In genomic region chr7:868189-868486, GRCh38 we compare ENCODE assay signal across 13 cellular contexts. TPM values are rescaled to one million over a fixed set of nuclear protein-coding genes. Genes with fewer than 3 reads are reported as not detected.
DNase-seq lines count a peak whose midpoint lies in the region; ATAC-seq, FAIRE-seq and TF ChIP-seq lines count a peak whose summit lies in the region.
"Had no signal": no experiment of that assay in that cellular context is flagged by ENCODE, and none has a peak within 500 bp of the region (broad histone marks: within the 10 kb centered on the region; RNA-seq: fewer than 3 reads in every experiment).

No MANE protein-coding gene starts in this region.

- H2AFZ ChIP-seq in osteoblast (ENCODE audit: low read length) = no peak overlapping the region

- 91% methylated on average over 8 of the region's 17 CpGs for WGBS in esophagus muscularis mucosa

- peak overlapping the region in 3 of 4 donors; percentile 11 to 48 (median 25) for H3K4me3 ChIP-seq in esophagus muscularis mucosa
- H3K4me3 ChIP-seq in osteoblast (ENCODE audit: insufficient read depth, low read length) = no peak overlapping the region

- H3K27me3 ChIP-seq in esophagus muscularis mucosa = no peaks in the 10 kb centered on the region
- H3K27me3 ChIP-seq in osteoblast (ENCODE audit: insufficient read depth, low read length) = no peaks in the 10 kb centered on the region

- TF ChIP-seq CTCF in esophagus muscularis mucosa (IDR thresholded peaks at IDR 0.05) (no peak), osteoblast (IDR thresholded peaks at IDR 0.05; ENCODE audit: extremely low read depth, low read depth, low read length) (no peak)

- no peak for DNase-seq in esophagus muscularis mucosa (ENCODE audit: extremely low spot score)
- DNase-seq in osteoblast (ENCODE audit: insufficient read length, low spot score, missing footprints) = no peak
- DNase-seq in urothelium cell line (ENCODE audit: low spot score) = no peak
- DNase-seq in NCI-H146 treated with DMSO at 0.1 percent for 48 hours (lab: John Stamatoyannopoulos, UW; ENCODE audit: unreplicated experiment) = no peak
- no peak for DNase-seq in GF-D8 (lab: John Stamatoyannopoulos, UW)
- DNase-seq: activated CD4-positive, alpha-beta T cell treated with anti-CD3 and anti-CD28 coated beads for 48 hours; activated T-cell treated with anti-CD3 and anti-CD28 coated beads, Interleukin-2, amount 50 U/mL, for 24 hours; CD8-positive, alpha-beta memory T cell; NCI-H1930; NCI-H526 treated with DMSO at 0.1 percent for 48 hours had no signal

- ATAC-seq in SK-N-SH treated with all-trans-retinoic acid at 6 μM for 48 hours (peak; percentile 15; the same call in 1 of the 3 replicates), HG03196 (IDR thresholded peaks at IDR 0.05; ENCODE audit: unreplicated experiment) (no peak)

- H4K20me1 ChIP-seq in osteoblast (ENCODE audit: insufficient read depth, low read length) = no peaks in the 10 kb centered on the region

- intact Hi-C loops in esophagus muscularis mucosa (cut with DNase I) = no loop called here

- peaks cover 16% of the 10 kb centered on the region for H3K79me2 ChIP-seq in osteoblast (ENCODE audit: insufficient read depth, low read length)

- peak; percentile 42 for FAIRE-seq in urothelium cell line (lab: Jason Lieb, UNC)
- FAIRE-seq: RCC 7860 had no signal

- H3K36me3 ChIP-seq in esophagus muscularis mucosa (peaks cover 32 to 90% (median 83%) of the 10 kb centered on the region in 4 donors), osteoblast (ENCODE audit: insufficient read depth, low read length) (peaks cover 49% of the 10 kb centered on the region)

- TF ChIP-seq POLR2A in esophagus muscularis mucosa (IDR thresholded peaks at IDR 0.05; ENCODE audit: low read depth) = no peak

- H3K27ac ChIP-seq in esophagus muscularis mucosa (replicated peaks in 1 of 4) (peak overlapping the region; percentile 92 to 94 (median 92)), osteoblast (ENCODE audit: low read depth, low read length) (peak overlapping the region; percentile 77)

- H3K9me3 ChIP-seq in esophagus muscularis mucosa (no peaks in the 10 kb centered on the region), osteoblast (ENCODE audit: low read depth, low read length) (no peaks in the 10 kb centered on the region)

- TF ChIP-seq EP300 in esophagus muscularis mucosa (IDR thresholded peaks at IDR 0.05) = no peak

- H3K4me1 ChIP-seq in esophagus muscularis mucosa = peaks cover 37 to 58% (median 52%) of the 10 kb centered on the region in 4 donors
- peaks cover 5% of the 10 kb centered on the region for H3K4me1 ChIP-seq in osteoblast (ENCODE audit: insufficient read depth, low read length)

- H3K4me2 ChIP-seq in osteoblast (ENCODE audit: insufficient read depth, low read length) = no peak overlapping the region

TF ChIP-seq in SK-N-SH treated with all-trans-retinoic acid at 6 μM for 48 hours, 23 proteins besides CTCF, POLR2A, EP300 and RAD21:
- TF ChIP-seq, protein P1, sequence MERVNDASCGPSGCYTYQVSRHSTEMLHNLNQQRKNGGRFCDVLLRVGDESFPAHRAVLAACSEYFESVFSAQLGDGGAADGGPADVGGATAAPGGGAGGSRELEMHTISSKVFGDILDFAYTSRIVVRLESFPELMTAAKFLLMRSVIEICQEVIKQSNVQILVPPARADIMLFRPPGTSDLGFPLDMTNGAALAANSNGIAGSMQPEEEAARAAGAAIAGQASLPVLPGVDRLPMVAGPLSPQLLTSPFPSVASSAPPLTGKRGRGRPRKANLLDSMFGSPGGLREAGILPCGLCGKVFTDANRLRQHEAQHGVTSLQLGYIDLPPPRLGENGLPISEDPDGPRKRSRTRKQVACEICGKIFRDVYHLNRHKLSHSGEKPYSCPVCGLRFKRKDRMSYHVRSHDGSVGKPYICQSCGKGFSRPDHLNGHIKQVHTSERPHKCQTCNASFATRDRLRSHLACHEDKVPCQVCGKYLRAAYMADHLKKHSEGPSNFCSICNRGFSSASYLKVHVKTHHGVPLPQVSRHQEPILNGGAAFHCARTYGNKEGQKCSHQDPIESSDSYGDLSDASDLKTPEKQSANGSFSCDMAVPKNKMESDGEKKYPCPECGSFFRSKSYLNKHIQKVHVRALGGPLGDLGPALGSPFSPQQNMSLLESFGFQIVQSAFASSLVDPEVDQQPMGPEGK (CRISPR knock-in tag; IDR thresholded peaks at IDR 0.05; ENCODE audit: borderline replicate concordance) = no peak
- TF ChIP-seq TCF4 (CRISPR knock-in tag; IDR thresholded peaks at IDR 0.05; ENCODE audit: borderline replicate concordance) (peak; percentile 27; the same call in 1 of the 2 replicates), BACH2 (CRISPR knock-in tag; IDR thresholded peaks at IDR 0.05; ENCODE audit: borderline replicate concordance) (no peak), RARB (CRISPR knock-in tag; IDR thresholded peaks at IDR 0.05) (no peak)

RNA-seq across cellular contexts. Expression of gene GET4, which starts 8.2 kb away (rescaled TPM):
- total RNA-seq in esophagus muscularis mucosa (10 to 100 TPM; 24.7 to 41.3 (median 35.2) TPM), osteoblast (17.7 and 18.9 TPM in 2 replicates)

RNA-seq across cellular contexts. Expression of gene SUN1, which starts 35.9 kb away (rescaled TPM):
- total RNA-seq in esophagus muscularis mucosa = 100 to 1,000 TPM; 132 to 149 (median 147) TPM
- total RNA-seq in osteoblast = 109 and 126 TPM in 2 replicates
